Comparison of ENCODE assay signal across 8 cellular contexts in genomic region chr15:34018738-34019137, GRCh38. TPM values are rescaled to one million over a fixed set of nuclear protein-coding genes. Genes with fewer than 3 reads are reported as not detected.
"Had no signal": no experiment of that assay in that cellular context is flagged by ENCODE, and none has a peak within 500 bp of the region (broad histone marks: within the 10 kb centered on the region; RNA-seq: fewer than 3 reads in every experiment).

No MANE protein-coding gene starts in this region.

RNA-seq across cellular contexts. Expression of gene CHRM5, which starts 50.4 kb away (rescaled TPM):
- total RNA-seq: activated CD4-positive, alpha-beta memory T cell treated with anti-CD3 and anti-CD28 coated beads for 36 hours; cardiac septum; M059J; Peyer's patch; Right ventricle myocardium superior; SJCRH30; T-helper 1 cell treated with Interleukin-12 subunit alpha and Interleukin-12 subunit beta and Interleukin-4 antibody, amounts not matched to agents 30 ng/mL and 1 ng/mL, for 36 hours; WTC11 had no signal
